In the genomic region with DNA sequence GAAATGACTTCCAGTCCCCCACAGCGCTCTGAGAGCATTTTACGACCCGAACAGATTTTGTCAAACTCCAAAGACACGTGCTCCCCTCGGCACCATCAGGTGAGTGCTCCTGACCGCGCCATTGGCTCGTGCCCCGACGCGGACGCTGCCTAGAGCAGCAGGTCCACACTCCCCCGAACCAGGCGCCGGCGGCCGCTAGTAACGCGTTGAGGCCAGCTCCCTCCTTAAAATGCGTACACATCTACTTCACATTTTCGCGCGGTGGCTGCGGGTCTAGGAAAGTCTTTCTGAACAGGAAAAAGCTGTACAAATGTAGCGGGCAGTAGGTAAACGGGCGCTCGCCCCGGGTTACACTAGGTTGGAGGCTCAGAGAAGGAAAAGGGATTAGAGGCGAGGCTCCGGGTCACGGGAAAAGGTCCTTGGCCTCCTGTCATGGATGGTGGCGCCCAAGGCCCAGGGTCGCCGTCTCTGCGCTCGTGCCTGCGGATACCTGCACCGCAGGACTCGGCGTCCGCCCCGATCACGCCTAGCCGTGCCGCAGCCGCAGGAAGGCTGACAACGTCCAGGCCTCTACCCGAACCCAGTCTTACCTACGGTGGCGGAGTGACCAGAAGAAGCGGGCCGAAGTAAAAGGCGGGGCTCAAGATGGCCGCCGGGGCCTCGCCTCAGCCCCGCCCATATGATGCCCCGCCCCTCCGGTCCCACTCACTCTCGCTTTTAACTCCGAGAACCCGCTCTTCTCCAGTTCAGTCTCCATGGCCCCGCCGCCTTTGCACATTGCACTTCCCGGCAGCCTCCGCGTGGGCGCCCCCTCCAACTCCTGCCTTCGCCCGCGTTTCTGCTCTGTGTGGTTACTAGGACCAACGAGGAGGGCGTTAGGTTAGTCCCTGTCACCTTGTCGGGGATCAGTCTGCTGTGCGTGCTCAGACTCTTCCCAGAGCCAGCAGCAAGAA, we compare ENCODE assay signal across 1 cellular context.
A peak's percentile ranks its signal among the peaks of the same experiment; 100 is the strongest.
TF ChIP-seq lines count a peak whose summit lies in the region.

A gene with protein sequence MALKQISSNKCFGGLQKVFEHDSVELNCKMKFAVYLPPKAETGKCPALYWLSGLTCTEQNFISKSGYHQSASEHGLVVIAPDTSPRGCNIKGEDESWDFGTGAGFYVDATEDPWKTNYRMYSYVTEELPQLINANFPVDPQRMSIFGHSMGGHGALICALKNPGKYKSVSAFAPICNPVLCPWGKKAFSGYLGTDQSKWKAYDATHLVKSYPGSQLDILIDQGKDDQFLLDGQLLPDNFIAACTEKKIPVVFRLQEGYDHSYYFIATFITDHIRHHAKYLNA (minus strand): TSS at position 647 of the 953 bp plus-strand sequence. CDS start 5,748 bp downstream, outside the sequence.

TF ChIP-seq in HepG2, 621 proteins besides CTCF, POLR2A, EP300 and RAD21 (continued from another document and continues in another):
- TF ChIP-seq, protein P1, sequence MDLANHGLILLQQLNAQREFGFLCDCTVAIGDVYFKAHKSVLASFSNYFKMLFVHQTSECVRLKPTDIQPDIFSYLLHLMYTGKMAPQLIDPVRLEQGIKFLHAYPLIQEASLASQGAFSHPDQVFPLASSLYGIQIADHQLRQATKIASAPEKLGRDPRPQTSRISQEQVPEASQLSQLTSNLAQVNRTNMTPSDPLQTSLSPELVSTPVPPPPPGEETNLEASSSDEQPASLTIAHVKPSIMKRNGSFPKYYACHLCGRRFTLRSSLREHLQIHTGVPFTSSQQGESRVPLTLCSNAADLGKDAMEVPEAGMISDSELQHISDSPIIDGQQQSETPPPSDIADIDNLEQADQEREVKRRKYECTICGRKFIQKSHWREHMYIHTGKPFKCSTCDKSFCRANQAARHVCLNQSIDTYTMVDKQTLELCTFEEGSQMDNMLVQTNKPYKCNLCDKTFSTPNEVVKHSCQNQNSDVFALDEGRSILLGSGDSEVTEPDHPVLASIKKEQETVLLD (CRISPR knock-in tag; IDR thresholded peaks at IDR 0.05; ENCODE audit: low read depth), result peak; percentile 42; the same call in 1 of the 2 replicates
- no peak for TF ChIP-seq CBX1 (IDR thresholded peaks at IDR 0.05; ENCODE audit: low read depth)
- TF ChIP-seq, protein P2, sequence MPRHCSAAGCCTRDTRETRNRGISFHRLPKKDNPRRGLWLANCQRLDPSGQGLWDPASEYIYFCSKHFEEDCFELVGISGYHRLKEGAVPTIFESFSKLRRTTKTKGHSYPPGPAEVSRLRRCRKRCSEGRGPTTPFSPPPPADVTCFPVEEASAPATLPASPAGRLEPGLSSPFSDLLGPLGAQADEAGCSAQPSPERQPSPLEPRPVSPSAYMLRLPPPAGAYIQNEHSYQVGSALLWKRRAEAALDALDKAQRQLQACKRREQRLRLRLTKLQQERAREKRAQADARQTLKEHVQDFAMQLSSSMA (CRISPR knock-in tag; IDR thresholded peaks at IDR 0.05), result no peak; the same call in 1 of the 2 replicates
- no peak for TF ChIP-seq MEIS1 (CRISPR knock-in tag; IDR thresholded peaks at IDR 0.05; ENCODE audit: borderline replicate concordance)
- no peak for TF ChIP-seq PAF1 (CRISPR knock-in tag; IDR thresholded peaks at IDR 0.05)
- no peak for TF ChIP-seq ELF1 (CRISPR knock-in tag; IDR thresholded peaks at IDR 0.05)
- peak; percentile 55; the same call in 1 of the 2 replicates for TF ChIP-seq ZNF235 (CRISPR knock-in tag; IDR thresholded peaks at IDR 0.05; ENCODE audit: borderline replicate concordance)
- TF ChIP-seq, protein P3, sequence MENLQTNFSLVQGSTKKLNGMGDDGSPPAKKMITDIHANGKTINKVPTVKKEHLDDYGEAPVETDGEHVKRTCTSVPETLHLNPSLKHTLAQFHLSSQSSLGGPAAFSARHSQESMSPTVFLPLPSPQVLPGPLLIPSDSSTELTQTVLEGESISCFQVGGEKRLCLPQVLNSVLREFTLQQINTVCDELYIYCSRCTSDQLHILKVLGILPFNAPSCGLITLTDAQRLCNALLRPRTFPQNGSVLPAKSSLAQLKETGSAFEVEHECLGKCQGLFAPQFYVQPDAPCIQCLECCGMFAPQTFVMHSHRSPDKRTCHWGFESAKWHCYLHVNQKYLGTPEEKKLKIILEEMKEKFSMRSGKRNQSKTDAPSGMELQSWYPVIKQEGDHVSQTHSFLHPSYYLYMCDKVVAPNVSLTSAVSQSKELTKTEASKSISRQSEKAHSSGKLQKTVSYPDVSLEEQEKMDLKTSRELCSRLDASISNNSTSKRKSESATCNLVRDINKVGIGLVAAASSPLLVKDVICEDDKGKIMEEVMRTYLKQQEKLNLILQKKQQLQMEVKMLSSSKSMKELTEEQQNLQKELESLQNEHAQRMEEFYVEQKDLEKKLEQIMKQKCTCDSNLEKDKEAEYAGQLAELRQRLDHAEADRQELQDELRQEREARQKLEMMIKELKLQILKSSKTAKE (CRISPR knock-in tag; IDR thresholded peaks at IDR 0.05; ENCODE audit: borderline replicate concordance), result no peak
- no peak for TF ChIP-seq ZNF124 (CRISPR knock-in tag; IDR thresholded peaks at IDR 0.05)
- TF ChIP-seq AGO2 (optimal IDR thresholded peaks at IDR 0.05; ENCODE audit: low read depth, low read length), result peak; percentile 89
- TF ChIP-seq, protein P4, sequence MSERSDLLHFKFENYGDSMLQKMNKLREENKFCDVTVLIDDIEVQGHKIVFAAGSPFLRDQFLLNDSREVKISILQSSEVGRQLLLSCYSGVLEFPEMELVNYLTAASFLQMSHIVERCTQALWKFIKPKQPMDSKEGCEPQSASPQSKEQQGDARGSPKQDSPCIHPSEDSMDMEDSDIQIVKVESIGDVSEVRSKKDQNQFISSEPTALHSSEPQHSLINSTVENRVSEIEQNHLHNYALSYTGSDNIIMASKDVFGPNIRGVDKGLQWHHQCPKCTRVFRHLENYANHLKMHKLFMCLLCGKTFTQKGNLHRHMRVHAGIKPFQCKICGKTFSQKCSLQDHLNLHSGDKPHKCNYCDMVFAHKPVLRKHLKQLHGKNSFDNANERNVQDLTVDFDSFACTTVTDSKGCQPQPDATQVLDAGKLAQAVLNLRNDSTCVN (CRISPR knock-in tag; IDR thresholded peaks at IDR 0.05; ENCODE audit: borderline replicate concordance), result peak; percentile 16; the same call in 1 of the 2 replicates
- no peak for TF ChIP-seq ATAD3A (CRISPR knock-in tag; IDR thresholded peaks at IDR 0.05)
- 0 out of 2 replicates have a peak, but pooled peaks have one; percentile 69 for TF ChIP-seq TEAD2 (CRISPR knock-in tag; IDR thresholded peaks at IDR 0.05)
- no peak for TF ChIP-seq PAX8 (CRISPR knock-in tag; IDR thresholded peaks at IDR 0.05; ENCODE audit: borderline replicate concordance)
- no peak for TF ChIP-seq JUND (CRISPR knock-in tag; IDR thresholded peaks at IDR 0.05)
- TF ChIP-seq DPF2 (CRISPR knock-in tag; IDR thresholded peaks at IDR 0.05; ENCODE audit: borderline replicate concordance, low read depth), result no peak
- TF ChIP-seq ZNF616 (CRISPR knock-in tag; IDR thresholded peaks at IDR 0.05; ENCODE audit: low read depth), result 0 out of 2 replicates have a peak, but pooled peaks have one; percentile 35
- TF ChIP-seq ZNF430 (CRISPR knock-in tag; IDR thresholded peaks at IDR 0.05), result peak; percentile 65; the same call in 1 of the 2 replicates
- no peak for TF ChIP-seq ZNF326 (CRISPR knock-in tag; IDR thresholded peaks at IDR 0.05; ENCODE audit: borderline replicate concordance)
- no peak for TF ChIP-seq ZFP82 (CRISPR knock-in tag; IDR thresholded peaks at IDR 0.05; ENCODE audit: borderline replicate concordance)
- peak; percentile 85 for TF ChIP-seq ZMYM4 (CRISPR knock-in tag; IDR thresholded peaks at IDR 0.05)
- no peak for TF ChIP-seq ZNF746 (CRISPR knock-in tag; IDR thresholded peaks at IDR 0.05)
- TF ChIP-seq, protein P5, sequence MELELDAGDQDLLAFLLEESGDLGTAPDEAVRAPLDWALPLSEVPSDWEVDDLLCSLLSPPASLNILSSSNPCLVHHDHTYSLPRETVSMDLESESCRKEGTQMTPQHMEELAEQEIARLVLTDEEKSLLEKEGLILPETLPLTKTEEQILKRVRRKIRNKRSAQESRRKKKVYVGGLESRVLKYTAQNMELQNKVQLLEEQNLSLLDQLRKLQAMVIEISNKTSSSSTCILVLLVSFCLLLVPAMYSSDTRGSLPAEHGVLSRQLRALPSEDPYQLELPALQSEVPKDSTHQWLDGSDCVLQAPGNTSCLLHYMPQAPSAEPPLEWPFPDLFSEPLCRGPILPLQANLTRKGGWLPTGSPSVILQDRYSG (CRISPR knock-in tag; IDR thresholded peaks at IDR 0.05), result no peak; the same call in 1 of the 2 replicates
- no peak for TF ChIP-seq MBNL3 (CRISPR knock-in tag; conservative IDR thresholded peaks at IDR 0.05)
- TF ChIP-seq, protein P6, sequence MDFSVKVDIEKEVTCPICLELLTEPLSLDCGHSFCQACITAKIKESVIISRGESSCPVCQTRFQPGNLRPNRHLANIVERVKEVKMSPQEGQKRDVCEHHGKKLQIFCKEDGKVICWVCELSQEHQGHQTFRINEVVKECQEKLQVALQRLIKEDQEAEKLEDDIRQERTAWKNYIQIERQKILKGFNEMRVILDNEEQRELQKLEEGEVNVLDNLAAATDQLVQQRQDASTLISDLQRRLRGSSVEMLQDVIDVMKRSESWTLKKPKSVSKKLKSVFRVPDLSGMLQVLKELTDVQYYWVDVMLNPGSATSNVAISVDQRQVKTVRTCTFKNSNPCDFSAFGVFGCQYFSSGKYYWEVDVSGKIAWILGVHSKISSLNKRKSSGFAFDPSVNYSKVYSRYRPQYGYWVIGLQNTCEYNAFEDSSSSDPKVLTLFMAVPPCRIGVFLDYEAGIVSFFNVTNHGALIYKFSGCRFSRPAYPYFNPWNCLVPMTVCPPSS (IDR thresholded peaks at IDR 0.05), result no peak
- no peak; the same call in 1 of the 2 replicates for TF ChIP-seq ZNF775 (CRISPR knock-in tag; IDR thresholded peaks at IDR 0.05; ENCODE audit: borderline replicate concordance)
- peak; percentile 87 for TF ChIP-seq ZNF264 (CRISPR knock-in tag; IDR thresholded peaks at IDR 0.05)
- TF ChIP-seq TCF7L2 (IDR thresholded peaks at IDR 0.05; ENCODE audit: low read depth, low read length), result no peak
- TF ChIP-seq ZFP37 (CRISPR knock-in tag; IDR thresholded peaks at IDR 0.05; ENCODE audit: borderline replicate concordance), result peak; percentile 29; the same call in 1 of the 2 replicates
- TF ChIP-seq, protein P7, sequence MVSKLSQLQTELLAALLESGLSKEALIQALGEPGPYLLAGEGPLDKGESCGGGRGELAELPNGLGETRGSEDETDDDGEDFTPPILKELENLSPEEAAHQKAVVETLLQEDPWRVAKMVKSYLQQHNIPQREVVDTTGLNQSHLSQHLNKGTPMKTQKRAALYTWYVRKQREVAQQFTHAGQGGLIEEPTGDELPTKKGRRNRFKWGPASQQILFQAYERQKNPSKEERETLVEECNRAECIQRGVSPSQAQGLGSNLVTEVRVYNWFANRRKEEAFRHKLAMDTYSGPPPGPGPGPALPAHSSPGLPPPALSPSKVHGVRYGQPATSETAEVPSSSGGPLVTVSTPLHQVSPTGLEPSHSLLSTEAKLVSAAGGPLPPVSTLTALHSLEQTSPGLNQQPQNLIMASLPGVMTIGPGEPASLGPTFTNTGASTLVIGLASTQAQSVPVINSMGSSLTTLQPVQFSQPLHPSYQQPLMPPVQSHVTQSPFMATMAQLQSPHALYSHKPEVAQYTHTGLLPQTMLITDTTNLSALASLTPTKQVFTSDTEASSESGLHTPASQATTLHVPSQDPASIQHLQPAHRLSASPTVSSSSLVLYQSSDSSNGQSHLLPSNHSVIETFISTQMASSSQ (IDR thresholded peaks at IDR 0.05; ENCODE audit: low read depth), result peak; percentile 38; the same call in 1 of the 2 replicates
- TF ChIP-seq, protein P7 (CRISPR knock-in tag; IDR thresholded peaks at IDR 0.05; ENCODE audit: borderline replicate concordance), result 0 out of 2 replicates have a peak, but pooled peaks have one; percentile 35
- peak; percentile 46 for TF ChIP-seq WIZ (CRISPR knock-in tag; IDR thresholded peaks at IDR 0.05)
- TF ChIP-seq HNRNPLL (IDR thresholded peaks at IDR 0.05; ENCODE audit: low read depth, low read length, poor library complexity, severe bottlenecking), result peak; percentile 93
- TF ChIP-seq MIER3 (CRISPR knock-in tag; IDR thresholded peaks at IDR 0.05; ENCODE audit: borderline replicate concordance), result 0 out of 2 replicates have a peak, but pooled peaks have one; percentile 59
- TF ChIP-seq ZNF605 (CRISPR knock-in tag; IDR thresholded peaks at IDR 0.05), result no peak; the same call in 1 of the 2 replicates
- peak; percentile 55; the same call in 1 of the 2 replicates for TF ChIP-seq NFRKB (IDR thresholded peaks at IDR 0.05)
- peak; percentile 23; the same call in 1 of the 2 replicates for TF ChIP-seq SAFB2 (CRISPR knock-in tag; IDR thresholded peaks at IDR 0.05; ENCODE audit: borderline replicate concordance, low read depth)
- no peak for TF ChIP-seq MAFG (CRISPR knock-in tag; IDR thresholded peaks at IDR 0.05)
- TF ChIP-seq THYN1 (CRISPR knock-in tag; IDR thresholded peaks at IDR 0.05; ENCODE audit: borderline replicate concordance, low read depth), result no peak
- TF ChIP-seq ZFP36L2 (CRISPR knock-in tag; IDR thresholded peaks at IDR 0.05), result no peak
- TF ChIP-seq, protein P8, sequence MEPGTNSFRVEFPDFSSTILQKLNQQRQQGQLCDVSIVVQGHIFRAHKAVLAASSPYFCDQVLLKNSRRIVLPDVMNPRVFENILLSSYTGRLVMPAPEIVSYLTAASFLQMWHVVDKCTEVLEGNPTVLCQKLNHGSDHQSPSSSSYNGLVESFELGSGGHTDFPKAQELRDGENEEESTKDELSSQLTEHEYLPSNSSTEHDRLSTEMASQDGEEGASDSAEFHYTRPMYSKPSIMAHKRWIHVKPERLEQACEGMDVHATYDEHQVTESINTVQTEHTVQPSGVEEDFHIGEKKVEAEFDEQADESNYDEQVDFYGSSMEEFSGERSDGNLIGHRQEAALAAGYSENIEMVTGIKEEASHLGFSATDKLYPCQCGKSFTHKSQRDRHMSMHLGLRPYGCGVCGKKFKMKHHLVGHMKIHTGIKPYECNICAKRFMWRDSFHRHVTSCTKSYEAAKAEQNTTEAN (CRISPR knock-in tag; conservative IDR thresholded peaks at IDR 0.05), result peak; percentile 64; the same call in 1 of the 2 replicates
- TF ChIP-seq, protein P9, sequence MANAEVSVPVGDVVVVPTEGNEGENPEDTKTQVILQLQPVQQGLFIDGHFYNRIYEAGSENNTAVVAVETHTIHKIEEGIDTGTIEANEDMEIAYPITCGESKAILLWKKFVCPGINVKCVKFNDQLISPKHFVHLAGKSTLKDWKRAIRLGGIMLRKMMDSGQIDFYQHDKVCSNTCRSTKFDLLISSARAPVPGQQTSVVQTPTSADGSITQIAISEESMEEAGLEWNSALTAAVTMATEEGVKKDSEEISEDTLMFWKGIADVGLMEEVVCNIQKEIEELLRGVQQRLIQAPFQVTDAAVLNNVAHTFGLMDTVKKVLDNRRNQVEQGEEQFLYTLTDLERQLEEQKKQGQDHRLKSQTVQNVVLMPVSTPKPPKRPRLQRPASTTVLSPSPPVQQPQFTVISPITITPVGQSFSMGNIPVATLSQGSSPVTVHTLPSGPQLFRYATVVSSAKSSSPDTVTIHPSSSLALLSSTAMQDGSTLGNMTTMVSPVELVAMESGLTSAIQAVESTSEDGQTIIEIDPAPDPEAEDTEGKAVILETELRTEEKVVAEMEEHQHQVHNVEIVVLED (CRISPR knock-in tag; IDR thresholded peaks at IDR 0.05; ENCODE audit: borderline replicate concordance), result peak; percentile 61; the same call in 1 of the 2 replicates
